In the genomic region with DNA sequence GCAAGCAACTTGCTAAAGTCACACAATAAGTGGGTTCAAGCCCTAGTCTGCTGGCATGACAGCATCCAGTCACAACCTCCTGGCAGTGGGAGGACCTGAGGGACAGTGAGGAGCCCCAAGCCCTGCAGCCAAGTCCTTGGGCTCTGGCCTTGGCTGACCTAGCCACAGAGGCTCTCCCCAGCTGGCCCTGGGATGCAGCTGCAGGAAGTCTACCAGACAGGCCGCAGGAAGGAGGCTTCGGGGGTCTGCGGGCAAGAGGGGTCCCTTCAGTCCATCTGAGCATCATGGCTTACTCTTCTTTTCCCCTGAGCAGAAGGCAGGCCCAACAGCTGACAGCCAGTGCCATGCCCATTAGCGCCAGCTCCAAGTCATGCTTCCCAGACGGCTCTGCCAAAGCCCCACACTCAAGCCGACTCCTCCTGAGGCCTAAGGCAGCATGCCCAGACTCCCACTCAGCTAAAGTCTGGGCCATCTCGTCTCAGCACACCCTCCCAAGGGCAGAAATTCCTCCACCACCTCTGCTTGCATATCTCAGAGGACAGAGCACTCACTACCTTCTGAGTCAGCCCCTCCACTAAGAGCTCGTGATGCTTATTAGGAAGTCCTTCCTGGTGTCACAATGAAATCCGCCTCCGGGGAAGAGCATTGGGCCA, we compare ENCODE assay signal across 14 cellular contexts. TPM values are rescaled to one million over a fixed set of nuclear protein-coding genes. Genes with fewer than 3 reads are reported as not detected.
DNase-seq lines count a peak whose midpoint lies in the region; ATAC-seq and TF ChIP-seq lines count a peak whose summit lies in the region.
"Had no signal": no experiment of that assay in that cellular context is flagged by ENCODE, and none has a peak within 500 bp of the region (broad histone marks: within the 10 kb centered on the region; RNA-seq: fewer than 3 reads in every experiment).

No MANE protein-coding gene starts in this region.

- H3K36me3 ChIP-seq in left lung, result no peaks in the 10 kb centered on the region
- H3K36me3 ChIP-seq in testis (ENCODE audit: low read depth, missing control alignments), result no peaks in the 10 kb centered on the region
- H3K36me3 ChIP-seq in smooth muscle cell (ENCODE audit: low read depth), result no peaks in the 10 kb centered on the region
- H3K36me3 ChIP-seq: pancreas had no signal

- no peaks in the 10 kb centered on the region for H3F3A ChIP-seq in smooth muscle cell (ENCODE audit: low read depth)

- 46 to 50% methylated on average over 7 to 10 of the region's 10 CpGs for WGBS in testis, 2 donors
- WGBS in smooth muscle cell (ENCODE audit: low lambda C conversion rate), result 59% methylated on average over 10 of the region's 10 CpGs

- no peaks in the 10 kb centered on the region for H3K79me2 ChIP-seq in smooth muscle cell (ENCODE audit: low read depth)

- peaks cover 4 to 5% of the 10 kb centered on the region in 2 donors for H3K4me1 ChIP-seq in left lung
- H3K4me1 ChIP-seq in testis, result peaks cover 37% of the 10 kb centered on the region
- peaks cover 6% of the 10 kb centered on the region for H3K4me1 ChIP-seq in smooth muscle cell (ENCODE audit: low read depth)
- H3K4me1 ChIP-seq: pancreas had no signal

- H3K9ac ChIP-seq in smooth muscle cell (ENCODE audit: low read depth), result no peak overlapping the region
- H3K9ac ChIP-seq: KMS-11 had no signal

- H3K27me3 ChIP-seq in left lung (no peaks in the 10 kb centered on the region), testis (no peaks in the 10 kb centered on the region), smooth muscle cell (ENCODE audit: low read depth) (peaks cover 15% of the 10 kb centered on the region)
- H3K27me3 ChIP-seq: pancreas had no signal

- H2AFZ ChIP-seq in smooth muscle cell (ENCODE audit: low read depth), result no peak overlapping the region

- no peak for TF ChIP-seq POLR2A in testis (IDR thresholded peaks at IDR 0.05)

- no peaks in the 10 kb centered on the region for H3K9me3 ChIP-seq in left lung
- no peaks in the 10 kb centered on the region for H3K9me3 ChIP-seq in testis
- H3K9me3 ChIP-seq in smooth muscle cell (replicated peaks; ENCODE audit: low read depth), result no peaks in the 10 kb centered on the region
- H3K9me3 ChIP-seq: pancreas had no signal

- ATAC-seq in left lung (peak; percentile 3), HG02885 (IDR thresholded peaks at IDR 0.05; ENCODE audit: poor library complexity, unreplicated experiment) (no peak)

- H3K27ac ChIP-seq in left lung (peak overlapping the region; percentile 45 to 61), testis (peak overlapping the region; percentile 27 to 86), smooth muscle cell (ENCODE audit: low read depth) (no peak overlapping the region)
- H3K27ac ChIP-seq: KMS-11, VCaP had no signal

- no peak overlapping the region for H3K4me2 ChIP-seq in smooth muscle cell
- H3K4me2 ChIP-seq: KMS-11 had no signal

- H3K4me3 ChIP-seq in cardiac fibroblast (replicated peaks in 1 of 2; ENCODE audit: low read depth in 2 of 2, low read length in 2 of 2) (no peak overlapping the region), left lung (no peak overlapping the region), testis (no peak overlapping the region), smooth muscle cell (no peak overlapping the region)
- H3K4me3 ChIP-seq: lung, pancreas had no signal

- TF ChIP-seq CTCF in cardiac fibroblast (IDR thresholded peaks at IDR 0.05; ENCODE audit: low read depth, low read length) (no peak), left lung (IDR thresholded peaks at IDR 0.05) (no peak), testis (IDR thresholded peaks at IDR 0.05) (no peak), smooth muscle cell (IDR thresholded peaks at IDR 0.05; ENCODE audit: borderline replicate concordance, insufficient read depth, poor library complexity, severe bottlenecking) (no peak)

- intact Hi-C loops in left lung (cut with DNase I) (no loop called here), testis (cut with DNase I; ENCODE audit: low total_unique reads) (no loop called here)

- no peaks in the 10 kb centered on the region for H4K20me1 ChIP-seq in smooth muscle cell (ENCODE audit: low read depth)

- DNase-seq in NCI-H226 (peak; percentile 63), cardiac fibroblast (ENCODE audit: low read depth in 2 of 2) (peak; percentile 67 to 73), left lung (no peak), testis (no peak), smooth muscle cell (lab: John Stamatoyannopoulos, UW; ENCODE audit: unreplicated experiment) (no peak), C1 segment of cervical spinal cord (lab: John Stamatoyannopoulos, UW) (no peak)
- DNase-seq: activated CD8-positive, alpha-beta memory T cell treated with anti-CD3 and anti-CD28 coated beads, Interleukin-2, amount 50 U/mL, for 4 hours; activated naive CD8-positive, alpha-beta T cell treated with anti-CD3 and anti-CD28 coated beads, Interleukin-2, amount 10 ng/mL, durations not matched to agents 7 days and 5 days; pancreas; stimulated activated CD4-positive, alpha-beta T cell treated with anti-CD3 and anti-CD28 coated beads, Interleukin-4, amount 100 ng/mL, for 4 hours had no signal

RNA-seq across cellular contexts. Expression of gene SLC1A7, which starts 20.1 kb away (rescaled TPM):
- total RNA-seq in left lung (1 to 10 TPM in 1 of 2 donors, under 1 TPM in 1; 0.44 to 1.2 TPM), testis (1 to 10 TPM in 1 of 2 donors, under 1 TPM in 1; 0.47 to 1.2 TPM), smooth muscle cell (not detected in 2 replicates)
- polyA plus RNA-seq in testis (ENCODE audit: insufficient read depth, low read depth, low replicate concordance) (0.32 TPM), smooth muscle cell (0.05 and 0.53 TPM in 2 replicates)
- total RNA-seq: activated naive CD8-positive, alpha-beta T cell treated with anti-CD3 and anti-CD28 coated beads, Interleukin-2, amount 10 ng/mL, durations not matched to agents 7 days and 5 days; pancreas had no signal

Comparison
In these comparisons a context has a peak if more than half of its experiments do, and no peak if none do; other contexts are left out.
1. DNase-seq: peak in NCI-H226 (single experiment) and cardiac fibroblast (2 of 2); none in left lung (0 of 2), testis (single experiment), smooth muscle cell (single experiment) and C1 segment of cervical spinal cord (0 of 14).